21 cellular contexts compared by ENCODE assay signal in the genomic region with DNA sequence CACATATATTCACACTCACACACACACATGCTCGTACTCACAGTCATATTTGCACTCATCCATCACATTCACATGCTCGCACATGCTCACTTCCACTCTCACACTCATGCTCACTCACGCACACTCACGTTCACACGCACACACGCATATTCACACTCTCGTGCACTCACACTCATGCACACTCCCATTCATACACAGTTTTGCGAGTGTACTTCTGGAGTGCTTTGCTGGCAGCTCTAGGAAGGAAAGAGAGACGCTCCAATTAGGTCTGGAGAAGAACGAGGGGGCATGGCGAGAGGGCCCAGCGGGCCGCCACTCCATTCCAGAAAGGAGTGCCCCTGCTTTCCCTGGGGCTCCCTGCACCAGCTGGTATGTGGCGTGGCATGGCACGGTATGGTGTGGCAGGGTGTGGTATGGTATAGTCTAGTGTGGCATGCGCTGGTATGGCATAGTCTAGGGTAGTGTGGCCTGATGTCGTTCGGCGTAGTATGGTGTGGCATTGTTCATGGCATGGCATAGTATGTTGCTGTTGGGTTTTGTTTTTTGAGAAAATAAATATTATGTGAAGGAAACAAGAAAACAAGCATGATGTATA.
DNase-seq lines count a peak whose midpoint lies in the region; ATAC-seq, FAIRE-seq and TF ChIP-seq lines count a peak whose summit lies in the region.
"Had no signal": no experiment of that assay in that cellular context is flagged by ENCODE, and none has a peak within 500 bp of the region (broad histone marks: within the 10 kb centered on the region; RNA-seq: fewer than 3 reads in every experiment).

No MANE protein-coding gene starts in this region.

- H3K27ac ChIP-seq in coronary artery (no peak overlapping the region), kidney (ENCODE audit: low read depth in 2 of 2, low read length in 2 of 2) (no peak overlapping the region)
- no peak overlapping the region for H3K27ac ChIP-seq in naive thymus-derived CD4-positive, alpha-beta T cell (ENCODE audit: low read depth, low read length)
- H3K27ac ChIP-seq: BLaER1 treated with 17β-estradiol and CSF1 and Interleukin-3, amounts not matched to agents 10 nM and 100 nM; GM23248 had no signal

- H3K4me3 Mint-ChIP-seq in naive thymus-derived CD4-positive, alpha-beta T cell: no peak overlapping the region
- H3K4me3 Mint-ChIP-seq in stimulated activated memory B cell treated with anti-CD40 and anti-IgM and Interleukin-4, amounts not matched to agents 10 μg/mL and 1 μg/mL and 100 μg/mL, for 72 hours: no peak overlapping the region
- no peak overlapping the region for H3K4me3 Mint-ChIP-seq in activated naive CD4-positive, alpha-beta T cell treated with anti-CD3 and anti-CD28 coated beads, Interleukin-2, amount 10 ng/mL, durations not matched to agents 7 days and 5 days
- H3K4me3 Mint-ChIP-seq: CD8-positive, alpha-beta T cell; HFFc6 had no signal

- no peaks in the 10 kb centered on the region for H3K4me1 Mint-ChIP-seq in naive thymus-derived CD4-positive, alpha-beta T cell
- peaks cover 4% of the 10 kb centered on the region for H3K4me1 Mint-ChIP-seq in stimulated activated memory B cell treated with anti-CD40 and anti-IgM and Interleukin-4, amounts not matched to agents 10 μg/mL and 1 μg/mL and 100 μg/mL, for 72 hours
- H3K4me1 Mint-ChIP-seq in activated naive CD4-positive, alpha-beta T cell treated with anti-CD3 and anti-CD28 coated beads, Interleukin-2, amount 10 ng/mL, durations not matched to agents 7 days and 5 days: no peaks in the 10 kb centered on the region

- FAIRE-seq in HTR-8/SVneo (lab: Jason Lieb, UNC): peak; percentile 69
- no peak for FAIRE-seq in kidney (lab: Jason Lieb, UNC)
- FAIRE-seq: GM12892, GM18507, H54 had no signal

- no peak for DNase-seq in HTR-8/SVneo (ENCODE audit: insufficient read length, low spot score)
- DNase-seq in coronary artery (ENCODE audit: low spot score): peak; percentile 55
- DNase-seq in naive thymus-derived CD4-positive, alpha-beta T cell: no peak
- no peak for DNase-seq in kidney
- no peak for DNase-seq in SHP77 treated with DMSO at 0.1 percent for 48 hours (lab: John Stamatoyannopoulos, UW)
- DNase-seq in activated naive CD4-positive, alpha-beta T cell treated with anti-CD3 and anti-CD28 coated beads, Interleukin-2, amount 10 ng/mL, durations not matched to agents 7 days and 5 days: no peak
- DNase-seq: Calu3; CD8-positive, alpha-beta T cell; DMS53; DND-41; EL; GM23248; HCEC 1CT; HFFc6 had no signal

- H3K27ac Mint-ChIP-seq in naive thymus-derived CD4-positive, alpha-beta T cell: no peak overlapping the region
- H3K27ac Mint-ChIP-seq in stimulated activated memory B cell treated with anti-CD40 and anti-IgM and Interleukin-4, amounts not matched to agents 10 μg/mL and 1 μg/mL and 100 μg/mL, for 72 hours: no peak overlapping the region
- no peak overlapping the region for H3K27ac Mint-ChIP-seq in activated naive CD4-positive, alpha-beta T cell treated with anti-CD3 and anti-CD28 coated beads, Interleukin-2, amount 10 ng/mL, durations not matched to agents 7 days and 5 days
- H3K27ac Mint-ChIP-seq: B cell; CD8-positive, alpha-beta T cell; HFFc6 had no signal

- H3K27me3 Mint-ChIP-seq in naive thymus-derived CD4-positive, alpha-beta T cell: peaks cover 0 to 30% (median 6%) of the 10 kb centered on the region in 5 donors
- peaks cover 49% of the 10 kb centered on the region for H3K27me3 Mint-ChIP-seq in stimulated activated memory B cell treated with anti-CD40 and anti-IgM and Interleukin-4, amounts not matched to agents 10 μg/mL and 1 μg/mL and 100 μg/mL, for 72 hours
- H3K27me3 Mint-ChIP-seq in activated naive CD4-positive, alpha-beta T cell treated with anti-CD3 and anti-CD28 coated beads, Interleukin-2, amount 10 ng/mL, durations not matched to agents 7 days and 5 days: no peaks in the 10 kb centered on the region

- no peaks in the 10 kb centered on the region for H3K27me3 ChIP-seq in naive thymus-derived CD4-positive, alpha-beta T cell (ENCODE audit: control insufficient read depth in 2 of 2, insufficient read depth in 2 of 2, low read length in 2 of 2)
- H3K27me3 ChIP-seq: BLaER1 treated with 17β-estradiol and CSF1 and Interleukin-3, amounts not matched to agents 10 nM and 100 nM had no signal

- TF ChIP-seq CTCF in coronary artery (IDR thresholded peaks at IDR 0.05) (no peak), kidney (IDR thresholded peaks at IDR 0.05; ENCODE audit: borderline replicate concordance, extremely low read depth, insufficient read depth) (no peak)

- ATAC-seq in naive thymus-derived CD4-positive, alpha-beta T cell: peak; percentile 32
- peak; percentile 46 for ATAC-seq in stimulated activated memory B cell treated with anti-CD40 and anti-IgM and Interleukin-4, amounts not matched to agents 10 μg/mL and 1 μg/mL and 100 μg/mL, for 72 hours
- ATAC-seq in HG03457 (IDR thresholded peaks at IDR 0.05; ENCODE audit: unreplicated experiment): no peak
- ATAC-seq: CD8-positive, alpha-beta T cell had no signal

- no peak overlapping the region for H3K9ac ChIP-seq in kidney (ENCODE audit: low read length in 2 of 2)
- H3K9ac ChIP-seq: BLaER1 treated with 17β-estradiol and CSF1 and Interleukin-3, amounts not matched to agents 10 nM and 100 nM; GM23248 had no signal

- no peaks in the 10 kb centered on the region for H3K9me3 ChIP-seq in naive thymus-derived CD4-positive, alpha-beta T cell (ENCODE audit: control insufficient read depth in 2 of 3, low read length in 3 of 3)
- peaks cover 0 to 3% of the 10 kb centered on the region in 2 donors for H3K9me3 ChIP-seq in kidney (ENCODE audit: control insufficient read depth in 1 of 2, low read length in 2 of 2)

- H3K4me3 ChIP-seq in coronary artery: no peak overlapping the region
- no peak overlapping the region for H3K4me3 ChIP-seq in naive thymus-derived CD4-positive, alpha-beta T cell (ENCODE audit: low read length)
- no peak overlapping the region for H3K4me3 ChIP-seq in kidney (ENCODE audit: low read length in 2 of 2)
- H3K4me3 ChIP-seq: BLaER1 treated with 17β-estradiol and CSF1 and Interleukin-3, amounts not matched to agents 10 nM and 100 nM; GM23248 had no signal

- POLR2A ChIA-PET in naive thymus-derived CD4-positive, alpha-beta T cell (lab: Charles Lee): no interaction called here

- no peaks in the 10 kb centered on the region for H3K36me3 ChIP-seq in naive thymus-derived CD4-positive, alpha-beta T cell (ENCODE audit: control insufficient read depth in 2 of 3, insufficient read depth in 3 of 3, low read length in 3 of 3)
- H3K36me3 ChIP-seq in kidney (ENCODE audit: control insufficient read depth in 1 of 2, insufficient read depth in 2 of 2, low read length in 2 of 2): no peaks in the 10 kb centered on the region
- H3K36me3 ChIP-seq: BLaER1 treated with 17β-estradiol and CSF1 and Interleukin-3, amounts not matched to agents 10 nM and 100 nM had no signal

- H3K4me1 ChIP-seq in naive thymus-derived CD4-positive, alpha-beta T cell (ENCODE audit: control insufficient read depth in 2 of 2, insufficient read depth in 2 of 2, low read length in 2 of 2): no peaks in the 10 kb centered on the region
- H3K4me1 ChIP-seq in kidney (ENCODE audit: control insufficient read depth in 1 of 2, insufficient read depth in 1 of 2, low read depth in 1 of 2, low read length in 2 of 2): no peaks in the 10 kb centered on the region
- H3K4me1 ChIP-seq: BLaER1 treated with 17β-estradiol and CSF1 and Interleukin-3, amounts not matched to agents 10 nM and 100 nM had no signal

- CTCF ChIA-PET in naive thymus-derived CD4-positive, alpha-beta T cell (lab: Charles Lee): no interaction called here
- CTCF ChIA-PET in activated naive CD4-positive, alpha-beta T cell treated with anti-CD3 and anti-CD28 coated beads, Interleukin-2, amount 10 ng/mL, durations not matched to agents 7 days and 5 days (lab: Charles Lee): no interaction called here

- intact Hi-C loops in naive thymus-derived CD4-positive, alpha-beta T cell (cut with micrococcal nuclease): no loop called here
- intact Hi-C loops in kidney (cut with DNase I): no loop called here

- H3K9me3 Mint-ChIP-seq in naive thymus-derived CD4-positive, alpha-beta T cell: peaks cover 0 to 4% (median 0%) of the 10 kb centered on the region in 11 donors
- H3K9me3 Mint-ChIP-seq in stimulated activated memory B cell treated with anti-CD40 and anti-IgM and Interleukin-4, amounts not matched to agents 10 μg/mL and 1 μg/mL and 100 μg/mL, for 72 hours: no peaks in the 10 kb centered on the region
- H3K9me3 Mint-ChIP-seq in activated naive CD4-positive, alpha-beta T cell treated with anti-CD3 and anti-CD28 coated beads, Interleukin-2, amount 10 ng/mL, durations not matched to agents 7 days and 5 days: no peaks in the 10 kb centered on the region
- H3K9me3 Mint-ChIP-seq: CD8-positive, alpha-beta T cell; HFFc6 had no signal

- no peaks in the 10 kb centered on the region for H3K36me3 Mint-ChIP-seq in naive thymus-derived CD4-positive, alpha-beta T cell
- no peaks in the 10 kb centered on the region for H3K36me3 Mint-ChIP-seq in stimulated activated memory B cell treated with anti-CD40 and anti-IgM and Interleukin-4, amounts not matched to agents 10 μg/mL and 1 μg/mL and 100 μg/mL, for 72 hours
- H3K36me3 Mint-ChIP-seq in activated naive CD4-positive, alpha-beta T cell treated with anti-CD3 and anti-CD28 coated beads, Interleukin-2, amount 10 ng/mL, durations not matched to agents 7 days and 5 days: no peaks in the 10 kb centered on the region
- H3K36me3 Mint-ChIP-seq: CD8-positive, alpha-beta T cell had no signal
